ENCODE assay signal across 8 cellular contexts in the genomic region with DNA sequence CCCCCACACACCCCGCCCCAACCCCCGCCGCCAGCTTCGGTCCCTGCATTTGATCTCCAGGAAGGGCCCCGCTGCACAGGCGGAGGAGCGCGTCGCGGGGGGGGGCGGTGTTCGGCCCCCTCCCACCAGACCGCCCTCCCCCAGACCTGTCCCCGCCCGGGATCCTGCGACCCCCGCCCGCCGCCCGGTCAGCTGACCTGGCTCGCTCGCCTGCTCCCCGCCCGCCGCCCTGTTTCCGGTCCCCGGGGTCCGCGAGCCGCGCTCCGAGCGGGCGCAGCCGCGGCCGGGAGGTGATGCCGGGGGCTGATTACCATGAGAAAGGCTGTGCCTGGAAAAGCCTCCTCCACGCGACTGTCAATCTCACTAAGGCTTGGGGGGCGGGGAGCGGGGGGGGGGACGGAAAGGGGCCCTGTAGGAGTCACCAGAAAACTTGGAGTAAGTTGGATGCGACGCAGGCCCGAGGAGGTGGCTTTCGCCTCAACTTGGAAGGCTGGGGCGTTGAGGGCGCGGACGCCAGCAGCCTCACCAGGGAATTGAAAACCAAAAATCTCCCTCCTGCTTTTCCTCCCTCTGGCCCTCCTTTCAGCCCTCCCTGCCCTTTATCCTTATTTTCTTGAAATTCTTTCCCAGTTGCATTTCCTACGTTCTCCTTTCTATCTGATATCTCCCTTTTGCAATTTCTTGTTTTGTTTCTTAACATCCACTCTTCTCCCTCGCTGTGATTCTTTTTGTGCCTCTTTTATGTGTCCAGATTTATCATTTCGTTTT. TPM values are rescaled to one million over a fixed set of nuclear protein-coding genes. Genes with fewer than 3 reads are reported as not detected.
DNase-seq lines count a peak whose midpoint lies in the region; ATAC-seq, FAIRE-seq and TF ChIP-seq lines count a peak whose summit lies in the region.

No MANE protein-coding gene starts in this region.

- H3K27ac ChIP-seq in DND-41 (ENCODE audit: low read length), result peak overlapping the region; percentile 80; the same call in 1 of the 2 replicates
- H3K27ac ChIP-seq in astrocyte (ENCODE audit: low read depth, low read length), result no peak overlapping the region
- peak overlapping the region; percentile 80 to 86 (median 86) for H3K27ac ChIP-seq in sigmoid colon

- H3K4me1 ChIP-seq in DND-41 (ENCODE audit: insufficient read depth, low read length) (peaks cover 32% of the 10 kb centered on the region), astrocyte (ENCODE audit: insufficient read depth, low read length) (peaks cover 17% of the 10 kb centered on the region), sigmoid colon (peaks cover 0 to 17% (median 12%) of the 10 kb centered on the region in 4 donors)

- TF ChIP-seq CTCF in DND-41 (IDR thresholded peaks at IDR 0.05; ENCODE audit: borderline replicate concordance, extremely low read depth, low read length, poor library complexity, severe bottlenecking), result no peak
- TF ChIP-seq CTCF in astrocyte (IDR thresholded peaks at IDR 0.05; ENCODE audit: insufficient read depth, low read depth, low read length), result no peak
- no peak for TF ChIP-seq CTCF in sigmoid colon (IDR thresholded peaks at IDR 0.05)

- TF ChIP-seq EP300 in sigmoid colon (IDR thresholded peaks at IDR 0.05), result no peak

- H2AFZ ChIP-seq in DND-41 (ENCODE audit: low read depth, low read length) (peak overlapping the region; percentile 83), astrocyte (ENCODE audit: low read depth, low read length) (peak overlapping the region; percentile 44)

- H3K36me3 Mint-ChIP-seq in astrocyte (ENCODE audit: low read depth, unreplicated experiment), result no peaks in the 10 kb centered on the region

- H3K9ac ChIP-seq in DND-41 (ENCODE audit: low read depth, low read length) (peak overlapping the region; percentile 63), astrocyte (ENCODE audit: low read length) (peak overlapping the region; percentile 67)

- no peak overlapping the region for H3K27ac Mint-ChIP-seq in astrocyte (ENCODE audit: unreplicated experiment)

- no peaks in the 10 kb centered on the region for H3K9me3 ChIP-seq in DND-41 (ENCODE audit: insufficient read depth, low read length, severe bottlenecking)
- H3K9me3 ChIP-seq in astrocyte (ENCODE audit: insufficient read depth, low read depth, low read length), result no peaks in the 10 kb centered on the region
- no peaks in the 10 kb centered on the region for H3K9me3 ChIP-seq in sigmoid colon

- no peak for TF ChIP-seq POLR2A in sigmoid colon (IDR thresholded peaks at IDR 0.05)

- H3K79me2 ChIP-seq in DND-41 (ENCODE audit: insufficient read depth, low read length) (0 out of 2 replicates have a peak, but pooled peaks cover 2% of the 10 kb centered on the region), astrocyte (ENCODE audit: insufficient read depth, low read length) (no peaks in the 10 kb centered on the region)

- intact Hi-C loops in sigmoid colon (cut with DNase I), result loop anchor here (10.0 kb wide), 1 partner anchor 410 kb away; no protein-coding TSS in a partner anchor

- peaks cover 2% of the 10 kb centered on the region for H3K27me3 Mint-ChIP-seq in astrocyte (ENCODE audit: low read depth, unreplicated experiment)

- H3K4me3 Mint-ChIP-seq in astrocyte (ENCODE audit: unreplicated experiment), result peak overlapping the region; percentile 88

- DNase-seq in DND-41, result peak; percentile 62
- DNase-seq in NCI-H2171 treated with DMSO at 0.1 percent for 48 hours (lab: John Stamatoyannopoulos, UW), result peak; percentile 58
- DNase-seq in astrocyte (ENCODE audit: low read depth), result no peak
- peak; percentile 80 for DNase-seq in sigmoid colon
- DNase-seq in effector CD4-positive, alpha-beta T cell, result no peak

- H3K9me3 Mint-ChIP-seq in astrocyte (ENCODE audit: unreplicated experiment), result no peaks in the 10 kb centered on the region

- no peak for FAIRE-seq in astrocyte (lab: Jason Lieb, UNC)

- ATAC-seq in DND-41 (ENCODE audit: insufficient read depth, low read depth) (peak; percentile 87), HG03025 (IDR thresholded peaks at IDR 0.05; ENCODE audit: low FRiP score, unreplicated experiment) (no peak), GM18867 (IDR thresholded peaks at IDR 0.05; ENCODE audit: unreplicated experiment) (no peak)

- H3K36me3 ChIP-seq in DND-41 (ENCODE audit: insufficient read depth, low read length) (no peaks in the 10 kb centered on the region), astrocyte (ENCODE audit: insufficient read depth, low read length) (no peaks in the 10 kb centered on the region), sigmoid colon (no peaks in the 10 kb centered on the region)

- H3K4me1 Mint-ChIP-seq in astrocyte (ENCODE audit: low read depth, unreplicated experiment), result peaks cover 9% of the 10 kb centered on the region

- no peaks in the 10 kb centered on the region for H4K20me1 ChIP-seq in DND-41 (ENCODE audit: insufficient read depth, low read length)
- H4K20me1 ChIP-seq in astrocyte (ENCODE audit: insufficient read depth, low read length), result no peaks in the 10 kb centered on the region

- 4 to 5% methylated on average over 54 of the region's 54 CpGs for WGBS in sigmoid colon, 2 donors

- peak overlapping the region; percentile 48 to 72; a peak in 3 of 4 replicates for H3K4me3 ChIP-seq in DND-41 (ENCODE audit: low read depth in 1 of 2, low read length in 2 of 2)
- H3K4me3 ChIP-seq in astrocyte (ENCODE audit: insufficient read depth, low read depth, low read length), result peak overlapping the region; percentile 31
- H3K4me3 ChIP-seq in iPS-11a (ENCODE audit: low read depth, low read length), result peak overlapping the region; percentile 29
- peak overlapping the region; percentile 35 to 57 (median 53) for H3K4me3 ChIP-seq in sigmoid colon

- H3K4me2 ChIP-seq in DND-41 (ENCODE audit: insufficient read depth, low read length) (peak overlapping the region; percentile 92), astrocyte (ENCODE audit: low read length) (peak overlapping the region; percentile 84)

- H3K27me3 ChIP-seq in DND-41 (ENCODE audit: insufficient read depth, low read length, poor library complexity), result peaks cover 6% of the 10 kb centered on the region
- peaks cover 13% of the 10 kb centered on the region for H3K27me3 ChIP-seq in astrocyte (ENCODE audit: insufficient read depth, low read length)
- peaks cover 17 to 71% (median 36%) of the 10 kb centered on the region in 3 donors for H3K27me3 ChIP-seq in sigmoid colon

RNA-seq across cellular contexts. Expression of gene ZEB2, which starts 4.5 kb away (rescaled TPM):
- 84.9 and 90.9 TPM in 2 replicates for total RNA-seq in astrocyte
- 10 to 100 TPM; 51.0 to 70.6 (median 61.3) TPM for total RNA-seq in sigmoid colon
- 10 to 100 TPM in 2 of 3 donors, 1 to 10 TPM in 1; 8.1 to 19.8 (median 17.6) TPM for polyA plus RNA-seq in sigmoid colon

Comparison
In these comparisons a context has a peak if more than half of its experiments do, and no peak if none do; other contexts are left out.
1. DNase-seq: peak in DND-41 (single experiment), NCI-H2171 treated with DMSO at 0.1 percent for 48 hours (single experiment) and sigmoid colon (single experiment); none in astrocyte (single experiment) and effector CD4-positive, alpha-beta T cell (single experiment).
2. Peak in every context shown above with its lines, with median percentiles within 50 percentile points of each other: H3K4me3 ChIP-seq.